24 cellular contexts compared by ENCODE assay signal in genomic region chr4:179893967-179894590, GRCh38.
DNase-seq lines count a peak whose midpoint lies in the region; ATAC-seq, FAIRE-seq and TF ChIP-seq lines count a peak whose summit lies in the region.
"Had no signal": no experiment of that assay in that cellular context is flagged by ENCODE, and none has a peak within 500 bp of the region (broad histone marks: within the 10 kb centered on the region; RNA-seq: fewer than 3 reads in every experiment).

No MANE protein-coding gene starts in this region.

- H3K36me3 Mint-ChIP-seq in astrocyte (ENCODE audit: low read depth, unreplicated experiment) = no peaks in the 10 kb centered on the region
- H3K36me3 Mint-ChIP-seq in activated naive CD4-positive, alpha-beta T cell treated with anti-CD3 and anti-CD28 coated beads, Interleukin-2, amount 50 U/mL, for 72 hours = no peaks in the 10 kb centered on the region

- peak overlapping the region; percentile 86; the same call in 1 of the 2 replicates for H3K27ac ChIP-seq in SK-N-MC
- H3K27ac ChIP-seq in astrocyte (ENCODE audit: low read depth, low read length) = no peak overlapping the region
- H3K27ac ChIP-seq in mesenchymal stem cell (ENCODE audit: low read length, poor library complexity, severe bottlenecking) = no peak overlapping the region
- H3K27ac ChIP-seq: BLaER1 treated with 17β-estradiol and CSF1 and Interleukin-3, amounts not matched to agents 10 nM and 100 nM had no signal

- no peaks in the 10 kb centered on the region for H3K36me3 ChIP-seq in SK-N-MC (ENCODE audit: insufficient read depth, low read length)
- H3K36me3 ChIP-seq in astrocyte (ENCODE audit: insufficient read depth, low read length) = no peaks in the 10 kb centered on the region
- no peaks in the 10 kb centered on the region for H3K36me3 ChIP-seq in mesenchymal stem cell (ENCODE audit: control insufficient read depth in 1 of 2, insufficient read depth in 2 of 2, low read depth in 1 of 2, low read length in 2 of 2)
- H3K36me3 ChIP-seq: BLaER1 treated with 17β-estradiol and CSF1 and Interleukin-3, amounts not matched to agents 10 nM and 100 nM had no signal

- H4K91ac ChIP-seq in mesenchymal stem cell (ENCODE audit: low read length) = no peak overlapping the region

- FAIRE-seq in astrocyte (lab: Jason Lieb, UNC) = no peak
- FAIRE-seq: GM12878, H1 had no signal

- H2BK15ac ChIP-seq in mesenchymal stem cell (ENCODE audit: low read depth, poor library complexity, severe bottlenecking) = no peak overlapping the region

- H3K14ac ChIP-seq in mesenchymal stem cell (ENCODE audit: low read length in 2 of 2) = no peak overlapping the region

- H2BK120ac ChIP-seq in mesenchymal stem cell (ENCODE audit: low read depth, low read length) = no peak overlapping the region

- DNase-seq in ELR (ENCODE audit: low read depth) (peak; percentile 62), SK-N-MC (ENCODE audit: low read depth, low spot score) (no peak), astrocyte (ENCODE audit: low read depth) (peak; percentile 20), mesenchymal stem cell (peak; percentile 1), cerebellum (ENCODE audit: low spot score) (no peak)
- DNase-seq in activated naive CD4-positive, alpha-beta T cell treated with anti-CD3 and anti-CD28 coated beads, Interleukin-2, amount 50 U/mL, for 72 hours (ENCODE audit: low spot score in 2 of 2) = no peak
- DNase-seq: AML-193; CD4-positive, alpha-beta T cell; COR-L47; DMS53; GDM1; HCEC 1CT; NCI-H1048; NCI-H1417; NCI-H1694 treated with DMSO at 0.1 percent for 48 hours; NCI-H2081; NCI-H2227 treated with DMSO at 0.1 percent for 48 hours; NCI-H526 treated with DMSO at 0.1 percent for 48 hours; SHP77 treated with DMSO at 0.1 percent for 48 hours had no signal

- H3K27me3 Mint-ChIP-seq in astrocyte (ENCODE audit: low read depth, unreplicated experiment) = no peaks in the 10 kb centered on the region
- H3K27me3 Mint-ChIP-seq: CD4-positive, alpha-beta T cell had no signal

- no peak overlapping the region for H3K27ac Mint-ChIP-seq in astrocyte (ENCODE audit: unreplicated experiment)
- no peak overlapping the region for H3K27ac Mint-ChIP-seq in activated naive CD4-positive, alpha-beta T cell treated with anti-CD3 and anti-CD28 coated beads, Interleukin-2, amount 50 U/mL, for 72 hours
- H3K27ac Mint-ChIP-seq: CD4-positive, alpha-beta T cell had no signal

- H2BK12ac ChIP-seq in mesenchymal stem cell (ENCODE audit: low read length in 2 of 2) = no peak overlapping the region

- H3K9me3 Mint-ChIP-seq in astrocyte (ENCODE audit: unreplicated experiment) = no peaks in the 10 kb centered on the region
- peaks cover 9 to 16% of the 10 kb centered on the region in 2 donors for H3K9me3 Mint-ChIP-seq in activated naive CD4-positive, alpha-beta T cell treated with anti-CD3 and anti-CD28 coated beads, Interleukin-2, amount 50 U/mL, for 72 hours

- no peak overlapping the region for H3K4me3 Mint-ChIP-seq in astrocyte (ENCODE audit: unreplicated experiment)
- H3K4me3 Mint-ChIP-seq: CD4-positive, alpha-beta T cell had no signal

- no peak for TF ChIP-seq CTCF in astrocyte (IDR thresholded peaks at IDR 0.05; ENCODE audit: insufficient read depth, low read depth, low read length)

- no peak overlapping the region for H3K18ac ChIP-seq in mesenchymal stem cell (ENCODE audit: low read depth in 1 of 2, low read length in 2 of 2)

- H3K9ac ChIP-seq in SK-N-MC (ENCODE audit: insufficient read length) = no peak overlapping the region
- H3K9ac ChIP-seq in astrocyte (ENCODE audit: low read length) = no peak overlapping the region
- H3K9ac ChIP-seq in mesenchymal stem cell (ENCODE audit: low read length) = no peak overlapping the region
- H3K9ac ChIP-seq: BLaER1 treated with 17β-estradiol and CSF1 and Interleukin-3, amounts not matched to agents 10 nM and 100 nM had no signal

- no peaks in the 10 kb centered on the region for H3K4me1 Mint-ChIP-seq in astrocyte (ENCODE audit: low read depth, unreplicated experiment)

- no peaks in the 10 kb centered on the region for H4K20me1 ChIP-seq in astrocyte (ENCODE audit: insufficient read depth, low read length)
- H4K20me1 ChIP-seq: BLaER1 treated with 17β-estradiol and CSF1 and Interleukin-3, amounts not matched to agents 10 nM and 100 nM had no signal

- ATAC-seq in HG03432 (IDR thresholded peaks at IDR 0.05; ENCODE audit: unreplicated experiment) (no peak), GM19397 (IDR thresholded peaks at IDR 0.05; ENCODE audit: unreplicated experiment) (no peak)
- ATAC-seq in activated naive CD4-positive, alpha-beta T cell treated with anti-CD3 and anti-CD28 coated beads, Interleukin-2, amount 50 U/mL, for 72 hours = no peak
- ATAC-seq: GM12878 had no signal

- H3K4me3 ChIP-seq in SK-N-MC (no peak overlapping the region), astrocyte (ENCODE audit: insufficient read depth, low read depth, low read length) (no peak overlapping the region), mesenchymal stem cell (ENCODE audit: insufficient read depth in 1 of 2, low read depth in 1 of 2, low read length in 2 of 2) (no peak overlapping the region)
- H3K4me3 ChIP-seq: BLaER1 treated with 17β-estradiol and CSF1 and Interleukin-3, amounts not matched to agents 10 nM and 100 nM; GM12878 had no signal

- H2BK5ac ChIP-seq in mesenchymal stem cell (ENCODE audit: low read depth, low read length, poor library complexity, severe bottlenecking) = no peak overlapping the region

- H3K4ac ChIP-seq in mesenchymal stem cell (ENCODE audit: low read depth in 1 of 2, low read length in 2 of 2) = no peak overlapping the region

- H3K4me2 ChIP-seq in astrocyte (ENCODE audit: low read length) (no peak overlapping the region), mesenchymal stem cell (ENCODE audit: low read length, poor library complexity, severe bottlenecking) (no peak overlapping the region)
- H3K4me2 ChIP-seq: BLaER1 treated with 17β-estradiol and CSF1 and Interleukin-3, amounts not matched to agents 10 nM and 100 nM had no signal

- H3K4me1 ChIP-seq in astrocyte (ENCODE audit: insufficient read depth, low read length) (no peaks in the 10 kb centered on the region), mesenchymal stem cell (ENCODE audit: control insufficient read depth, insufficient read depth, low read depth, low read length) (no peaks in the 10 kb centered on the region)
- H3K4me1 ChIP-seq: BLaER1 treated with 17β-estradiol and CSF1 and Interleukin-3, amounts not matched to agents 10 nM and 100 nM had no signal

- no peak overlapping the region for H2AFZ ChIP-seq in astrocyte (ENCODE audit: low read depth, low read length)
- no peak overlapping the region for H2AFZ ChIP-seq in mesenchymal stem cell (ENCODE audit: low read depth, low read length)

- H3K23ac ChIP-seq in mesenchymal stem cell (ENCODE audit: low read length in 2 of 2) = no peak overlapping the region

- no peaks in the 10 kb centered on the region for H3K79me1 ChIP-seq in mesenchymal stem cell (replicated peaks; ENCODE audit: low read length, poor library complexity, severe bottlenecking)

- H2AK5ac ChIP-seq in mesenchymal stem cell (ENCODE audit: low read length, severe bottlenecking) = no peak overlapping the region

- H3K27me3 ChIP-seq in astrocyte (ENCODE audit: insufficient read depth, low read length) (no peaks in the 10 kb centered on the region), mesenchymal stem cell (ENCODE audit: control insufficient read depth in 1 of 2, insufficient read depth in 1 of 2, low read length in 2 of 2) (no peaks in the 10 kb centered on the region)
- H3K27me3 ChIP-seq: BLaER1 treated with 17β-estradiol and CSF1 and Interleukin-3, amounts not matched to agents 10 nM and 100 nM had no signal

- WGBS in mesenchymal stem cell = 71% methylated on average over 2 of the region's 5 CpGs

- H3K9me3 ChIP-seq in SK-N-MC (ENCODE audit: low read depth, low read length) (no peaks in the 10 kb centered on the region), astrocyte (ENCODE audit: insufficient read depth, low read depth, low read length) (no peaks in the 10 kb centered on the region), mesenchymal stem cell (ENCODE audit: control insufficient read depth, low read length) (peaks cover 34% of the 10 kb centered on the region)
- H3K9me3 ChIP-seq: BLaER1 treated with 17β-estradiol and CSF1 and Interleukin-3, amounts not matched to agents 10 nM and 100 nM had no signal

- no peak overlapping the region for H4K8ac ChIP-seq in mesenchymal stem cell (ENCODE audit: low read length)

- no peaks in the 10 kb centered on the region for H3K79me2 ChIP-seq in astrocyte (ENCODE audit: insufficient read depth, low read length)

Comparison
In these comparisons a context has a peak if more than half of its experiments do, and no peak if none do; other contexts are left out.
1. DNase-seq: peak in ELR (single experiment), astrocyte (single experiment) and mesenchymal stem cell (single experiment); none in SK-N-MC (single experiment), cerebellum (single experiment) and activated naive CD4-positive, alpha-beta T cell treated with anti-CD3 and anti-CD28 coated beads, Interleukin-2, amount 50 U/mL, for 72 hours (0 of 2).